In the genomic region with DNA sequence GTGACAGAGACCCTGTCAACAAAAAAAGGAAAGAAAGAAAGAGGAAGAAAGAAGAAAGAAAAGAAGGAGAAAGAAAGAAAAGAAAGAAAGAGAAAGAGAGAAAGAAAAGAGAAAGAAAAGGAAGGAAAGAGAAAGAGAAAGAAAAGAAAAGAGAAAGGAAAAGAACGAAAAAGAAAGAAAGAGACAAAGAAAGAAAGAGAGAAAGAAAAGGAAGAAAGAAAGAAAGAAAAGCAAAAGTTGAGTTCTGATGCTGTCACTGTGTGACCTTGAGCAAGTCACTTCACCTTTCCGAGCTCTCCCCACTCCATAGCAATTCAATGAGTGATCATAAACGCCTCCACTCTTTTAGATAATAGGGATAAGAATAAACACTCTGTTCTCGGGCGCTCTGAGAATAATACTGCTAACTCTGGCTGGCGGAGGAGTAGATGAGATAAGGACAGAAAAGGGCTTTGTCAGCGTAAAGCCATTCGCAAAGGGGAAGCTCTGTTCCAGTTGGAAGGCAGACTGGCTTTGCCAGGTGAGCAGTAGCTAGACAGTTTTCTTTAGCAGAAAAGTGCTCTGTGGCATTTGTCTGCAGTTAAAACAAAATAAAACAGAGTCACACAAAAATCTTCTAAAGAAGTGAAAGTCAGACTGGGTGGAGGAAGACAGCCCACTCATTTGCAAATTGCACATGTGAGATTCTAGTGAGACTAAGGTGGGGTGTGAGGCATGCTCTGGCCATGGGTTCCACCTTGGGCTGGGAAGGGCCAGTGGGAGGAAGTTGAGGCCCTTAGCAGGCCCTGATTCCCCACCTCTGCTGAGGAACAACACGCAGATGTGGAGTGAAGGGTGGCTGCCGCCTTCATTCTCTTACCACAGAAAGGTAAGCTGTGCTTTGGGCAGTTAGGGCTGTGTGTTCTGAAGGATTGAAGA, we compare ENCODE assay signal across 1 cellular context.
TF ChIP-seq lines count a peak whose summit lies in the region.

No MANE protein-coding gene starts in this region.

TF ChIP-seq in HEK293, 187 proteins besides CTCF, POLR2A, EP300 and RAD21 (continued from another document):
- TF ChIP-seq, protein P1, sequence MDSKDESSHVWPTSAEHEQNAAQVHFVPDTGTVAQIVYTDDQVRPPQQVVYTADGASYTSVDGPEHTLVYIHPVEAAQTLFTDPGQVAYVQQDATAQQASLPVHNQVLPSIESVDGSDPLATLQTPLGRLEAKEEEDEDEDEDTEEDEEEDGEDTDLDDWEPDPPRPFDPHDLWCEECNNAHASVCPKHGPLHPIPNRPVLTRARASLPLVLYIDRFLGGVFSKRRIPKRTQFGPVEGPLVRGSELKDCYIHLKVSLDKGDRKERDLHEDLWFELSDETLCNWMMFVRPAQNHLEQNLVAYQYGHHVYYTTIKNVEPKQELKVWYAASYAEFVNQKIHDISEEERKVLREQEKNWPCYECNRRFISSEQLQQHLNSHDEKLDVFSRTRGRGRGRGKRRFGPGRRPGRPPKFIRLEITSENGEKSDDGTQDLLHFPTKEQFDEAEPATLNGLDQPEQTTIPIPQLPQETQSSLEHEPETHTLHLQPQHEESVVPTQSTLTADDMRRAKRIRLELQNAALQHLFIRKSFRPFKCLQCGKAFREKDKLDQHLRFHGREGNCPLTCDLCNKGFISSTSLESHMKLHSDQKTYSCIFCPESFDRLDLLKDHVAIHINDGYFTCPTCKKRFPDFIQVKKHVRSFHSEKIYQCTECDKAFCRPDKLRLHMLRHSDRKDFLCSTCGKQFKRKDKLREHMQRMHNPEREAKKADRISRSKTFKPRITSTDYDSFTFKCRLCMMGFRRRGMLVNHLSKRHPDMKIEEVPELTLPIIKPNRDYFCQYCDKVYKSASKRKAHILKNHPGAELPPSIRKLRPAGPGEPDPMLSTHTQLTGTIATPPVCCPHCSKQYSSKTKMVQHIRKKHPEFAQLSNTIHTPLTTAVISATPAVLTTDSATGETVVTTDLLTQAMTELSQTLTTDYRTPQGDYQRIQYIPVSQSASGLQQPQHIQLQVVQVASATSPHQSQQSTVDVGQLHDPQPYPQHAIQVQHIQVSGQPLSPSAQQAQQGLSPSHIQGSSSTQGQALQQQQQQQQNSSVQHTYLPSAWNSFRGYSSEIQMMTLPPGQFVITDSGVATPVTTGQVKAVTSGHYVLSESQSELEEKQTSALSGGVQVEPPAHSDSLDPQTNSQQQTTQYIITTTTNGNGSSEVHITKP (tag by site-specific recombination; IDR thresholded peaks at IDR 0.05), result peak; percentile 79
- TF ChIP-seq, protein P2, sequence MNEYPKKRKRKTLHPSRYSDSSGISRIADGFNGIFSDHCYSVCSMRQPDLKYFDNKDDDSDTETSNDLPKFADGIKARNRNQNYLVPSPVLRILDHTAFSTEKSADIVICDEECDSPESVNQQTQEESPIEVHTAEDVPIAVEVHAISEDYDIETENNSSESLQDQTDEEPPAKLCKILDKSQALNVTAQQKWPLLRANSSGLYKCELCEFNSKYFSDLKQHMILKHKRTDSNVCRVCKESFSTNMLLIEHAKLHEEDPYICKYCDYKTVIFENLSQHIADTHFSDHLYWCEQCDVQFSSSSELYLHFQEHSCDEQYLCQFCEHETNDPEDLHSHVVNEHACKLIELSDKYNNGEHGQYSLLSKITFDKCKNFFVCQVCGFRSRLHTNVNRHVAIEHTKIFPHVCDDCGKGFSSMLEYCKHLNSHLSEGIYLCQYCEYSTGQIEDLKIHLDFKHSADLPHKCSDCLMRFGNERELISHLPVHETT (tag by site-specific recombination; IDR thresholded peaks at IDR 0.05), result 0 out of 2 replicates have a peak, but pooled peaks have one; percentile 26
- TF ChIP-seq MZF1 (tag by site-specific recombination; IDR thresholded peaks at IDR 0.05; ENCODE audit: borderline replicate concordance), result 0 out of 2 replicates have a peak, but pooled peaks have one; percentile 19
- TF ChIP-seq SALL2 (tag by site-specific recombination; IDR thresholded peaks at IDR 0.05; ENCODE audit: borderline replicate concordance), result 0 out of 2 replicates have a peak, but pooled peaks have one; percentile 31
- TF ChIP-seq ZNF394 (tag by site-specific recombination; IDR thresholded peaks at IDR 0.05; ENCODE audit: borderline replicate concordance), result no peak
- TF ChIP-seq, protein P3, sequence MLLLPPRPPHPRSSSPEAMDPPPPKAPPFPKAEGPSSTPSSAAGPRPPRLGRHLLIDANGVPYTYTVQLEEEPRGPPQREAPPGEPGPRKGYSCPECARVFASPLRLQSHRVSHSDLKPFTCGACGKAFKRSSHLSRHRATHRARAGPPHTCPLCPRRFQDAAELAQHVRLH (tag by site-specific recombination; IDR thresholded peaks at IDR 0.05), result peak; percentile 24; the same call in 1 of the 2 replicates
- TF ChIP-seq ZBTB7A (tag by site-specific recombination; IDR thresholded peaks at IDR 0.05; ENCODE audit: low read depth), result no peak
- 0 out of 2 replicates have a peak, but pooled peaks have one; percentile 45 for TF ChIP-seq SP7 (tag by site-specific recombination; IDR thresholded peaks at IDR 0.05)
- TF ChIP-seq, protein P4, sequence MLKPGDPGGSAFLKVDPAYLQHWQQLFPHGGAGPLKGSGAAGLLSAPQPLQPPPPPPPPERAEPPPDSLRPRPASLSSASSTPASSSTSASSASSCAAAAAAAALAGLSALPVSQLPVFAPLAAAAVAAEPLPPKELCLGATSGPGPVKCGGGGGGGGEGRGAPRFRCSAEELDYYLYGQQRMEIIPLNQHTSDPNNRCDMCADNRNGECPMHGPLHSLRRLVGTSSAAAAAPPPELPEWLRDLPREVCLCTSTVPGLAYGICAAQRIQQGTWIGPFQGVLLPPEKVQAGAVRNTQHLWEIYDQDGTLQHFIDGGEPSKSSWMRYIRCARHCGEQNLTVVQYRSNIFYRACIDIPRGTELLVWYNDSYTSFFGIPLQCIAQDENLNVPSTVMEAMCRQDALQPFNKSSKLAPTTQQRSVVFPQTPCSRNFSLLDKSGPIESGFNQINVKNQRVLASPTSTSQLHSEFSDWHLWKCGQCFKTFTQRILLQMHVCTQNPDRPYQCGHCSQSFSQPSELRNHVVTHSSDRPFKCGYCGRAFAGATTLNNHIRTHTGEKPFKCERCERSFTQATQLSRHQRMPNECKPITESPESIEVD (tag by site-specific recombination; IDR thresholded peaks at IDR 0.05), result 0 out of 2 replicates have a peak, but pooled peaks have one; percentile 13
- peak; percentile 78 for TF ChIP-seq ZFHX2 (tag by site-specific recombination; conservative IDR thresholded peaks at IDR 0.05)
- TF ChIP-seq EGR2 (tag by site-specific recombination; IDR thresholded peaks at IDR 0.05; ENCODE audit: low read depth), result peak; percentile 78
- TF ChIP-seq, protein P5, sequence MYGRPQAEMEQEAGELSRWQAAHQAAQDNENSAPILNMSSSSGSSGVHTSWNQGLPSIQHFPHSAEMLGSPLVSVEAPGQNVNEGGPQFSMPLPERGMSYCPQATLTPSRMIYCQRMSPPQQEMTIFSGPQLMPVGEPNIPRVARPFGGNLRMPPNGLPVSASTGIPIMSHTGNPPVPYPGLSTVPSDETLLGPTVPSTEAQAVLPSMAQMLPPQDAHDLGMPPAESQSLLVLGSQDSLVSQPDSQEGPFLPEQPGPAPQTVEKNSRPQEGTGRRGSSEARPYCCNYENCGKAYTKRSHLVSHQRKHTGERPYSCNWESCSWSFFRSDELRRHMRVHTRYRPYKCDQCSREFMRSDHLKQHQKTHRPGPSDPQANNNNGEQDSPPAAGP (tag by site-specific recombination; IDR thresholded peaks at IDR 0.05), result no peak
TF ChIP-seq in HEK293: peak in this region for 13.
